In the genomic region with DNA sequence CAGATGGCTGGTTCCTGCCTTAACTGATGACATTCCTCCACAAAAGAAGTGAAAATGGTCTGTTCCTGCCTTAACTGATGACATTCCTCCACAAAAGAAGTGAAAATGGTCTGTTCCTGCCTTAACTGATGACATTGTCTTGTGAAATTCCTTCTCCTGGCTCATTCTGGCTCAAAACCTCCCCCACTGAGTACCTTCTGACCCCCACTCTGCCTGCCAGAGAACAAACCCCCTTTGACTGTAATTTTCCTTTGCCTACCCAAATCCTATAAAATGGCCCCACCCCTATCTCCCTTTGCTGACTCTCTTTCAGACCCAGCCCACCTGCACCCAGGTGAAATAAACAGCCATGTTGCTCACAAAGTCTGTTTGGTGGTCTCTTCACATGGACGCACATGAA, we compare ENCODE assay signal across 1 cellular context. TPM values are rescaled to one million over a fixed set of nuclear protein-coding genes. Genes with fewer than 3 reads are reported as not detected.
"Had no signal": no experiment of that assay in that cellular context is flagged by ENCODE, and none has a peak within 500 bp of the region (broad histone marks: within the 10 kb centered on the region; RNA-seq: fewer than 3 reads in every experiment).

No MANE protein-coding gene starts in this region.

RNA-seq across cellular contexts. Expression of gene ALG1L2, which starts 22.5 kb away (rescaled TPM):
- total RNA-seq: NCI-H460 had no signal
